ENCODE assay signal across 8 cellular contexts in the genomic region with DNA sequence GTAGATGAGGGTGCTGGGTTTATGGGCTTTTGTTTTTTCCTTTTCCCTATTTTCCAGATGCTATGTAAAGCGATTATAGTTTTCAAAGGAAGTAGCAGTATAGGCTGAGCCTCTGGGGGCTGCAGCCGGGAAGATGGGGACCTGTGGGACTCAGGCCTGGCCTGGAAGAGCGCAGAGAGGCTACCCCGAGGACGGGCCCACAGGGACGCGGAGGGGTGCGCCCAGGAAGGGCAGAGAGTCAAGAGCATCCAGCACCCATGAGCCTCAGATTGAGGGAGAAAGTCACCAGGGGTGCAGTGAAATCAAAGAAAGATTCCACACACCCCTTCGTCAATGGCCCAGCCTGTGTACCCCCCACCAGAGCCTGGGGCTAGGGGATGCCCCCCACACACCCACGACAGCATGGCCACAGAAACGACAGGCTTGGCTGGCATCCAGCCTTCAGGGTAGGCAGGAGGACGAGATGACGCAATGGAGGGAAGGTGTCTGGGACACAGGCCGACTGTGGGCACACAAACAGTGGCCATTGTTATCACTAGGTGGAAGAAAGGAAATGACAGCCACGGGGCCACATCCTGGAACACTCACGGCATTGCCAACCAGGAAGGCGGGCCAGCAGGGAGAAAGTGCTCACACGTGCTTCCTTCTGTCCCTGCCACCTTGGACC. TPM values are rescaled to one million over a fixed set of nuclear protein-coding genes. Genes with fewer than 3 reads are reported as not detected.
A peak's percentile ranks its signal among the peaks of the same experiment; 100 is the strongest.
DNase-seq lines count a peak whose midpoint lies in the region; ATAC-seq and TF ChIP-seq lines count a peak whose summit lies in the region.

No MANE protein-coding gene starts in this region.

- peak; percentile 47 for ATAC-seq in left lung

- H3K9me3 ChIP-seq in adrenal gland (replicated peaks in 1 of 3), result no peaks in the 10 kb centered on the region
- H3K9me3 ChIP-seq in left lung, result no peaks in the 10 kb centered on the region
- no peaks in the 10 kb centered on the region for H3K9me3 ChIP-seq in tibial artery

- H3K4me1 ChIP-seq in adrenal gland (replicated peaks in 1 of 2) (peaks cover 3 to 15% of the 10 kb centered on the region in 2 donors), left lung (peaks cover 13 to 38% of the 10 kb centered on the region in 2 donors), tibial artery (peaks cover 0 to 41% (median 6%) of the 10 kb centered on the region in 4 donors)

- H3K4me3 ChIP-seq in adrenal gland (no peak overlapping the region), left lung (no peak overlapping the region), tibial artery (no peak overlapping the region)

- 48 to 70% (median 58%) methylated on average over 13 to 18 of the region's 18 CpGs for WGBS in adrenal gland, 4 donors

- DNase-seq in DMS53 (lab: John Stamatoyannopoulos, UW) (peak; percentile 59), DMS53 treated with DMSO at 0.1 percent for 48 hours (lab: John Stamatoyannopoulos, UW; ENCODE audit: unreplicated experiment) (no peak), adrenal gland (peak; percentile 46 to 84 (median 70)), left lung (peak in 1 of 2 donors; percentile 59), tibial artery (peak; percentile 66 to 70), kidney glomerular epithelial cell (lab: John Stamatoyannopoulos, UW) (no peak), KG1 (lab: John Stamatoyannopoulos, UW) (no peak), DMS79 treated with DMSO at 0.1 percent for 48 hours (lab: John Stamatoyannopoulos, UW) (no peak)

- intact Hi-C loops in adrenal gland (cut with DNase I), result no loop called here
- intact Hi-C loops in left lung (cut with DNase I), result no loop called here
- intact Hi-C loops in tibial artery (cut with DNase I; ENCODE audit: low total_unique reads), result no loop called here

- peak overlapping the region in 2 of 5 donors; percentile 45 to 50 for H3K27ac ChIP-seq in adrenal gland
- H3K27ac ChIP-seq in left lung, result peak overlapping the region in 1 of 2 donors; percentile 70
- H3K27ac ChIP-seq in tibial artery, result no peak overlapping the region

- no peak for TF ChIP-seq CTCF in adrenal gland (IDR thresholded peaks at IDR 0.05)
- no peak for TF ChIP-seq CTCF in left lung (IDR thresholded peaks at IDR 0.05)
- no peak for TF ChIP-seq CTCF in tibial artery (IDR thresholded peaks at IDR 0.05)

- no peak for TF ChIP-seq POLR2A in adrenal gland (IDR thresholded peaks at IDR 0.05)

- H3K27me3 ChIP-seq in adrenal gland (no peaks in the 10 kb centered on the region), left lung (no peaks in the 10 kb centered on the region), tibial artery (no peaks in the 10 kb centered on the region)

- no peaks in the 10 kb centered on the region for H3K36me3 ChIP-seq in adrenal gland (replicated peaks in 1 of 2)
- H3K36me3 ChIP-seq in left lung, result no peaks in the 10 kb centered on the region
- no peaks in the 10 kb centered on the region for H3K36me3 ChIP-seq in tibial artery

RNA-seq across cellular contexts. Expression of a gene that starts 9.0 kb away (rescaled TPM):
- total RNA-seq in adrenal gland, result 100 to 1,000 TPM in 1 of 8 donors, 10 to 100 TPM in 7; 11.1 to 176 (median 72.6) TPM
- polyA plus RNA-seq in adrenal gland, result 100 to 1,000 TPM in 2 of 3 donors, 1 to 10 TPM in 1; 6.9 to 324 (median 159) TPM
- total RNA-seq in left lung, result 10 to 100 TPM; 30.9 to 39.0 TPM

RNA-seq across cellular contexts. Expression of a gene that starts 29.2 kb away (rescaled TPM):
- total RNA-seq in adrenal gland (10 to 100 TPM in 7 of 8 donors, 1 to 10 TPM in 1; 9.0 to 21.8 (median 16.1) TPM), left lung (10 to 100 TPM; 12.1 to 17.1 TPM)
- polyA plus RNA-seq in adrenal gland, result 10 to 100 TPM in 2 of 3 donors, 1 to 10 TPM in 1; 5.2 to 23.4 (median 11.4) TPM

Comparison
In these comparisons a context has a peak if more than half of its experiments do, and no peak if none do; other contexts are left out.
1. DNase-seq: peak in DMS53 (single experiment), adrenal gland (7 of 7) and tibial artery (2 of 2); none in DMS53 treated with DMSO at 0.1 percent for 48 hours (single experiment), kidney glomerular epithelial cell (single experiment), KG1 (single experiment) and DMS79 treated with DMSO at 0.1 percent for 48 hours (single experiment).